ENCODE assay signal across 9 cellular contexts in the genomic region with DNA sequence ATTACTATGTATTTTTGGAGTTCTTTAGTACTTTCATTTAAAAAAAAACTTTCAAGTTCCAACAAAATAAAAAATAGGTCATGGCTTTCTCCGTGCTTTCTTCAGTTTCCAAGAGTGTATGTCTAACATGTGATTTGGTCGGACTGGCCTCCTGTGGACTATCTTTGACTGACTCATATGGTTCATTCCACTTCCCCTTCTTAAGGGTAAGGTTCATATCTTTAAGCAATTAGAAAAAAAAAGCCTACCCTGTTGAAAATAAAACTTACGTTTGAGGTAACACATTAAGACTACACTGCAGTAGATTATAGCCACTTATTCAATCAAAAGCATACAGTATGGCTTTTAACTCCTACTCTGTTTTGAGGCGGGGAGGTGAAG.
DNase-seq lines count a peak whose midpoint lies in the region; ATAC-seq and TF ChIP-seq lines count a peak whose summit lies in the region.
"Had no signal": no experiment of that assay in that cellular context is flagged by ENCODE, and none has a peak within 500 bp of the region (broad histone marks: within the 10 kb centered on the region; RNA-seq: fewer than 3 reads in every experiment).

No MANE protein-coding gene starts in this region.

- DNase-seq in COLO829 (ENCODE audit: low spot score): peak; percentile 29
- DNase-seq in brain microvascular endothelial cell: peak; percentile 64
- DNase-seq in stromal cell of bone marrow (ENCODE audit: low read depth): peak; percentile 53
- no peak for DNase-seq in SHP77 (lab: John Stamatoyannopoulos, UW)
- no peak for DNase-seq in stomach
- DNase-seq in NCI-H82 treated with DMSO at 0.1 percent for 48 hours (lab: John Stamatoyannopoulos, UW; ENCODE audit: unreplicated experiment): no peak
- DNase-seq: activated naive CD8-positive, alpha-beta T cell treated with anti-CD3 and anti-CD28 coated beads, Interleukin-2, amount 10 ng/mL, durations not matched to agents 7 days and 5 days had no signal

- intact Hi-C loops in stomach (cut with DNase I; ENCODE audit: low total_unique reads): no loop called here

- no peak for TF ChIP-seq POLR2A in stomach (IDR thresholded peaks at IDR 0.05)

- H3K9me3 ChIP-seq in stomach: no peaks in the 10 kb centered on the region

- WGBS in stomach, 5 donors: 45 to 70% (median 60%) methylated on average over 4 of the region's 4 CpGs

- no peak overlapping the region for H3K27ac ChIP-seq in brain microvascular endothelial cell
- H3K27ac ChIP-seq in stomach: peak overlapping the region in 1 of 5 donors; percentile 3

- peaks cover 0 to 8% (median 0%) of the 10 kb centered on the region in 4 donors for H3K4me1 ChIP-seq in stomach

- TF ChIP-seq EP300 in stomach (IDR thresholded peaks at IDR 0.05): no peak

- in situ Hi-C loops in brain microvascular endothelial cell (cut with HindIII; ENCODE audit: low pct_ligation_motif_present, low sequenced_read_pairs): no loop called here

- H3K36me3 ChIP-seq in brain microvascular endothelial cell (replicated peaks) (no peaks in the 10 kb centered on the region), stomach (no peaks in the 10 kb centered on the region)

- H3K27me3 ChIP-seq in brain microvascular endothelial cell (replicated peaks) (no peaks in the 10 kb centered on the region), stomach (no peaks in the 10 kb centered on the region)

- H3K4me3 ChIP-seq in brain microvascular endothelial cell (ENCODE audit: low read depth, low read length) (no peak overlapping the region), stomach (no peak overlapping the region)

- peak; percentile 99 for ATAC-seq in GM21367 (IDR thresholded peaks at IDR 0.05; ENCODE audit: unreplicated experiment)
- peak; percentile 100 for ATAC-seq in HG03460 (IDR thresholded peaks at IDR 0.05; ENCODE audit: unreplicated experiment)

- TF ChIP-seq CTCF in brain microvascular endothelial cell (IDR thresholded peaks at IDR 0.05; ENCODE audit: low read depth, low read length, missing control alignments) (no peak), stomach (IDR thresholded peaks at IDR 0.05) (no peak)

Comparison
In these comparisons a context has a peak if more than half of its experiments do, and no peak if none do; other contexts are left out.
1. DNase-seq: peak in COLO829 (single experiment), brain microvascular endothelial cell (single experiment) and stromal cell of bone marrow (single experiment); none in SHP77 (0 of 2), stomach (single experiment) and NCI-H82 treated with DMSO at 0.1 percent for 48 hours (single experiment).